Comparison of ENCODE assay signal across 20 cellular contexts in the genomic region with DNA sequence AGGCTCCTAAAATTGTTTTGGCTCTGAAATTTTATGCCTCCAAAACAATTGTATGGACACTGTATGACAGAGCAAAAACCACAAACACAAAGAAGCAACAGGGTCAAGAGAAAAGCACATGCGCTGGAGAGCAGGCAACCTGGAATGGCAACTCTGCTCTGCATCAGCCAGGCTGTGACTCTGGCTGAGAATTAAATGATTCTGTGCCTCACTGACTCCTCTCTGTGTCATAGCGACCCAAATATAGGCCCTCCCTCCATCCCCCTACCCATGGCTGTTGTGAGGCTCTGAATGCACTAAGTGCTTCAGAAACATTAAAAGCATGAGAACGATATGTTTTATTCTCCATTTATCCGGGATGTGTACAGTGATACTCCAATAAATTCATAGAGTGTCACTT. TPM values are rescaled to one million over a fixed set of nuclear protein-coding genes. Genes with fewer than 3 reads are reported as not detected.
"Had no signal": no experiment of that assay in that cellular context is flagged by ENCODE, and none has a peak within 500 bp of the region (broad histone marks: within the 10 kb centered on the region; RNA-seq: fewer than 3 reads in every experiment).

No MANE protein-coding gene starts in this region.

- H3K9me3 ChIP-seq: gastrocnemius medialis, heart left ventricle, mucosa of descending colon, right lobe of liver, thoracic aorta, tibial nerve, upper lobe of left lung had no signal

- H3K4me3 ChIP-seq: dorsolateral prefrontal cortex, gastrocnemius medialis, heart left ventricle, hepatocyte, mucosa of descending colon, right lobe of liver, thoracic aorta, tibial nerve, upper lobe of left lung had no signal

- H3K36me3 ChIP-seq: gastrocnemius medialis, heart left ventricle, right lobe of liver, thoracic aorta, tibial nerve, upper lobe of left lung had no signal

- H3K27me3 ChIP-seq: dorsolateral prefrontal cortex, gastrocnemius medialis, heart left ventricle, hepatocyte, right lobe of liver, tibial nerve, upper lobe of left lung had no signal

- DNase-seq: effector CD4-positive, alpha-beta T cell; foreskin fibroblast; gastrocnemius medialis; heart left ventricle; kidney; mesenchymal stem cell; mucosa of descending colon; naive B cell; right lobe of liver; small intestine; stimulated activated CD4-positive, alpha-beta T cell treated with anti-CD3 and anti-CD28 coated beads, Interleukin-15, amount 100 ng/mL, for 24 hours; stimulated activated CD4-positive, alpha-beta T cell treated with anti-CD3 and anti-CD28 coated beads, Interleukin-2, amount 100 ng/mL, for 48 hours; stimulated activated naive B cell treated with anti-CD40 and anti-IgM and Interleukin-4, amounts not matched to agents 10 μg/mL and 1 μg/mL and 100 μg/mL, for 72 hours; upper lobe of left lung had no signal

- H3K4me1 ChIP-seq: gastrocnemius medialis, heart left ventricle, parathyroid adenoma, right lobe of liver, tibial nerve, upper lobe of left lung had no signal

- H3K27ac ChIP-seq: gastrocnemius medialis, heart left ventricle, hepatocyte, parathyroid adenoma, right lobe of liver, thoracic aorta, tibial nerve, upper lobe of left lung had no signal

RNA-seq across cellular contexts. Expression of a gene that starts 24.9 kb away (rescaled TPM):
- total RNA-seq: natural killer cell treated with Interleukin-12 subunit alpha and Interleukin-12 subunit beta and Interleukin-15 and Interleukin-18, amount 100 ng/mL, for 72 hours had no signal
